In the genomic region with DNA sequence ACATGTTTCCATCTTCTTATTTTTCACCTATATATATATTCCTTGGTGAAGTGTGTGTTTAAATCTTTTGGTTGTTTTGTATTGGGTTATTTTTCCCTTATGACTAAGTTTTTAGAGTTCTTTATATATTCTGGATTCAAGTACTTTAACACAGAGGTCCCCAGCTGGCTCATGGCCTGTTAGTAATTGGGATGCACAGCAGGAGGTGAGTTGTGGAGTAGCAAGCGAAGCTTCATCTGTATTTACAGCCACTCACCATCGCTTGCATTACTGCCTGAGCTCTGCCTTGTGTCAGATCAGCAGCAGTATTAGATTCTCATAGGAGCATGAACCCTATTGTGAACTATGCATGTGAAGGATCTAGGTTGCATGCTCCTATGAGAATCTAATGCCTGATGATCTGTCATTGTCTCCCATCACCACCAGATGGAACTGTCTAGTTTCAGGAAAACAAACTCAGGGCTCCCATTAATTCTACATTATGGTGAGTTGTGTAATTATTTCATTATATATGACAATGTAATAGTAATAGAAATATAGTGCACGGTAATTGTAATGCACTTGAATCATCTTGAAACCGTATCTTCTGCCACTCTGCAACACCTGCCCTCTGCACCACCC, we compare ENCODE assay signal across 16 cellular contexts.
DNase-seq lines count a peak whose midpoint lies in the region; ATAC-seq and TF ChIP-seq lines count a peak whose summit lies in the region.
"Had no signal": no experiment of that assay in that cellular context is flagged by ENCODE, and none has a peak within 500 bp of the region (broad histone marks: within the 10 kb centered on the region; RNA-seq: fewer than 3 reads in every experiment).

No MANE protein-coding gene starts in this region.

- no peaks in the 10 kb centered on the region for H3K36me3 ChIP-seq in endodermal cell (ENCODE audit: control insufficient read depth, insufficient read depth, low read length)
- H3K36me3 ChIP-seq: left lung, ovary had no signal

- H3K27me3 ChIP-seq in endodermal cell (ENCODE audit: control insufficient read depth, insufficient read depth, low read length, poor library complexity, severe bottlenecking) = no peaks in the 10 kb centered on the region
- H3K27me3 ChIP-seq: left lung, ovary had no signal

- H3K27me3 Mint-ChIP-seq in endodermal cell (ENCODE audit: insufficient read depth) = no peaks in the 10 kb centered on the region
- H3K27me3 Mint-ChIP-seq: activated CD4-positive, alpha-beta T cell treated with anti-CD3 and anti-CD28 coated beads, Interleukin-2, amount 10 ng/mL, durations not matched to agents 7 days and 5 days; effector memory CD8-positive, alpha-beta T cell had no signal

- peaks cover 3% of the 10 kb centered on the region for H3K36me3 Mint-ChIP-seq in endodermal cell (ENCODE audit: low read depth)

- no peaks in the 10 kb centered on the region for H3K4me1 ChIP-seq in endodermal cell (ENCODE audit: control insufficient read depth, insufficient read depth, low read length)
- H3K4me1 ChIP-seq: left lung had no signal

- H3K4me1 Mint-ChIP-seq in endodermal cell = no peaks in the 10 kb centered on the region
- H3K4me1 Mint-ChIP-seq: activated CD4-positive, alpha-beta T cell treated with anti-CD3 and anti-CD28 coated beads, Interleukin-2, amount 10 ng/mL, durations not matched to agents 7 days and 5 days; CD14-positive monocyte had no signal

- peaks cover 16% of the 10 kb centered on the region for H3K9me3 ChIP-seq in endodermal cell (ENCODE audit: control insufficient read depth, low read length)

- H3K4me3 Mint-ChIP-seq in endodermal cell = no peak overlapping the region
- H3K4me3 Mint-ChIP-seq: activated CD4-positive, alpha-beta T cell treated with anti-CD3 and anti-CD28 coated beads, Interleukin-2, amount 10 ng/mL, durations not matched to agents 7 days and 5 days; CD14-positive monocyte; effector memory CD8-positive, alpha-beta T cell had no signal

- no peak overlapping the region for H3K4me3 ChIP-seq in endodermal cell (ENCODE audit: low read length)
- H3K4me3 ChIP-seq: left lung, ovary had no signal

- H3K27ac Mint-ChIP-seq in endodermal cell = no peak overlapping the region
- H3K27ac Mint-ChIP-seq: activated CD4-positive, alpha-beta T cell treated with anti-CD3 and anti-CD28 coated beads, Interleukin-2, amount 10 ng/mL, durations not matched to agents 7 days and 5 days; activated naive CD4-positive, alpha-beta T cell treated with anti-CD3 and anti-CD28 coated beads, Interleukin-2, amount 50 U/mL, for 72 hours; effector memory CD8-positive, alpha-beta T cell had no signal

- WGBS in endodermal cell (ENCODE audit: insufficient coverage in 1 of 2, insufficient read length in 1 of 2), 2 experiments = 91 to 100% methylated on average over 1 to 4 of the region's 4 CpGs

- no peak overlapping the region for H3K27ac ChIP-seq in endodermal cell (ENCODE audit: low read depth, low read length)
- H3K27ac ChIP-seq: left lung, ovary had no signal

- no peak overlapping the region for H3K9ac ChIP-seq in endodermal cell (ENCODE audit: extremely low read depth, low read length, poor library complexity, severe bottlenecking)

- TF ChIP-seq CTCF in GM12873 (IDR thresholded peaks at IDR 0.05; ENCODE audit: insufficient read depth, low read depth, low read length, missing control alignments) (peak; percentile 5), endodermal cell (conservative IDR thresholded peaks at IDR 0.05) (peak; percentile 35)

- peak; percentile 28 for DNase-seq in CD1c-positive myeloid dendritic cell (ENCODE audit: extremely low spot score)
- peak; percentile 84 to 90 for DNase-seq in NCI-H524 (lab: John Stamatoyannopoulos, UW)
- no peak for DNase-seq in endodermal cell
- DNase-seq: activated CD4-positive, alpha-beta T cell treated with anti-CD3 and anti-CD28 coated beads, Interleukin-2, amount 10 ng/mL, durations not matched to agents 7 days and 5 days; activated T-cell treated with anti-CD3 and anti-CD28 coated beads, Interleukin-2, amount 50 U/mL, for 1 hour; caudate nucleus; effector memory CD8-positive, alpha-beta T cell; left lung; NCI-H1694 treated with DMSO at 0.1 percent for 48 hours; ovary had no signal

- peaks cover 9% of the 10 kb centered on the region for H3K9me3 Mint-ChIP-seq in endodermal cell

- ATAC-seq in HG02623 (IDR thresholded peaks at IDR 0.05; ENCODE audit: unreplicated experiment) (no peak), GM19035 (IDR thresholded peaks at IDR 0.05; ENCODE audit: unreplicated experiment) (no peak), GM21526 (IDR thresholded peaks at IDR 0.05; ENCODE audit: low FRiP score, unreplicated experiment) (no peak)
- ATAC-seq: activated naive CD4-positive, alpha-beta T cell treated with anti-CD3 and anti-CD28 coated beads, Interleukin-2, amount 50 U/mL, for 72 hours; effector memory CD8-positive, alpha-beta T cell; left lung had no signal
